Comparison of ENCODE assay signal across 10 cellular contexts in the genomic region with DNA sequence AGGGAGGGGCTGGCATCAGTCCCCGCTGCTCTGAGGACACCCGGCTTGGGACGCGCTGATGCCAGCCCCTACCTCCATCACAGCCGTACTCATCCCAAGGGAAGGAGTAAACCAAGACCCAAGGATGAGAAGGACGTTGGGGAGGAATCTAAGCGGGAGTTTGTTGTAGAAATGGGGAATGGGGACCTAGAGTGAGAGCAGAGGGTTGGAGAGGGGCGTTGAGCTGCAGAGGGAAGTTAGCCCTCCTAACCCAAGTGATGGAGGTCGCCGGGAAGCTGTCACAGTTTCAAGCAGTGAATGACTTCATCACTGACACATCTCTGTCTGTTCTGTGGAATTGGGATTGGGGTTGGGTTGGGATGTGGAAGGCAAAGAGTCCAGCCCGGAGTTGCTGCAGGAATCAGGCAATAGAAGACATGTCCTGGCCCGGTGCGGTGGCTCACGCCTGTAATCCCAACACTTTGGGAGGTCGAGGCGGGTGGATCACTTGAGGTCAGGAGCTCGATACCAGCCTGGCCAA. TPM values are rescaled to one million over a fixed set of nuclear protein-coding genes. Genes with fewer than 3 reads are reported as not detected.
DNase-seq lines count a peak whose midpoint lies in the region.
"Had no signal": no experiment of that assay in that cellular context is flagged by ENCODE, and none has a peak within 500 bp of the region (broad histone marks: within the 10 kb centered on the region; RNA-seq: fewer than 3 reads in every experiment).

No MANE protein-coding gene starts in this region.

- peaks cover 6% of the 10 kb centered on the region for H3K79me2 ChIP-seq in ACC112 (ENCODE audit: control insufficient read depth, insufficient read depth, low read length, unreplicated experiment)

- no peak for DNase-seq in activated effector memory CD4-positive, alpha-beta T cell treated with Interleukin-2 at 50 U/mL for 16 hours
- DNase-seq in DMS79 treated with DMSO at 0.1 percent for 48 hours (lab: John Stamatoyannopoulos, UW) (no peak), caudate nucleus (lab: John Stamatoyannopoulos, UW) (no peak), NCI-H510A treated with DMSO at 0.1 percent for 48 hours (lab: John Stamatoyannopoulos, UW) (no peak)
- DNase-seq: activated CD4-positive, alpha-beta T cell treated with anti-CD3 and anti-CD28 coated beads, Interleukin-2, amount 50 U/mL, for 4 hours; NCI-H187 had no signal

- intact Hi-C loops in dendritic cell treated with granulocyte-macrophage colony-stimulating factor and Interleukin-4, amounts not matched to agents 40 ng/mL and 50 ng/mL, for 4 days (cut with micrococcal nuclease), result no loop called here

- no peaks in the 10 kb centered on the region for H3K9me3 Mint-ChIP-seq in IgD-negative memory B cell
- H3K9me3 Mint-ChIP-seq in dendritic cell treated with granulocyte-macrophage colony-stimulating factor and Interleukin-4, amounts not matched to agents 40 ng/mL and 50 ng/mL, for 4 days, result no peaks in the 10 kb centered on the region

- H3K4me1 ChIP-seq in ACC112 (ENCODE audit: control insufficient read depth, insufficient read depth, low read length, unreplicated experiment) (peaks cover 6% of the 10 kb centered on the region), muscle layer of duodenum (ENCODE audit: control insufficient read depth in 1 of 2, insufficient read depth in 2 of 2, low read length in 2 of 2) (peaks cover 0 to 6% of the 10 kb centered on the region in 2 donors)

- peaks cover 6% of the 10 kb centered on the region for H3K27me3 Mint-ChIP-seq in IgD-negative memory B cell
- H3K27me3 Mint-ChIP-seq in dendritic cell treated with granulocyte-macrophage colony-stimulating factor and Interleukin-4, amounts not matched to agents 40 ng/mL and 50 ng/mL, for 4 days, result no peaks in the 10 kb centered on the region

- H3K36me3 ChIP-seq in ACC112 (ENCODE audit: insufficient read depth, low read length) (no peaks in the 10 kb centered on the region), muscle layer of duodenum (ENCODE audit: control insufficient read depth in 1 of 2, insufficient read depth in 2 of 2, low read length in 2 of 2) (no peaks in the 10 kb centered on the region)

- no peaks in the 10 kb centered on the region for H3K9me3 ChIP-seq in muscle layer of duodenum (ENCODE audit: control insufficient read depth in 1 of 2, low read length in 2 of 2)

- H3K4me1 Mint-ChIP-seq in IgD-negative memory B cell, result peaks cover 26 to 31% (median 29%) of the 10 kb centered on the region in 3 donors
- peaks cover 74% of the 10 kb centered on the region for H3K4me1 Mint-ChIP-seq in dendritic cell treated with granulocyte-macrophage colony-stimulating factor and Interleukin-4, amounts not matched to agents 40 ng/mL and 50 ng/mL, for 4 days (ENCODE audit: low read depth)

- H3K27ac Mint-ChIP-seq in IgD-negative memory B cell, result peak overlapping the region in 2 of 3 donors; percentile 17 to 83
- H3K27ac Mint-ChIP-seq in dendritic cell treated with granulocyte-macrophage colony-stimulating factor and Interleukin-4, amounts not matched to agents 40 ng/mL and 50 ng/mL, for 4 days, result peak overlapping the region; percentile 86

- H3K27ac ChIP-seq in ACC112 (ENCODE audit: low read depth, low read length) (no peak overlapping the region), muscle layer of duodenum (ENCODE audit: low read length) (no peak overlapping the region), caudate nucleus (ENCODE audit: low read depth, low read length) (no peak overlapping the region)

- peak overlapping the region; percentile 79 for H2AFZ ChIP-seq in ACC112 (ENCODE audit: low read length, unreplicated experiment)

- H3K4me3 ChIP-seq in ACC112 (ENCODE audit: low read depth, low read length), result peak overlapping the region; percentile 86
- peak overlapping the region; percentile 53 to 60 for H3K4me3 ChIP-seq in muscle layer of duodenum (ENCODE audit: low read depth in 1 of 2, low read length in 2 of 2)

- H3K36me3 Mint-ChIP-seq in IgD-negative memory B cell, result peaks cover 3% of the 10 kb centered on the region
- peaks cover 30% of the 10 kb centered on the region for H3K36me3 Mint-ChIP-seq in dendritic cell treated with granulocyte-macrophage colony-stimulating factor and Interleukin-4, amounts not matched to agents 40 ng/mL and 50 ng/mL, for 4 days (ENCODE audit: low read depth)

- peak overlapping the region; percentile 70 to 93 (median 78) for H3K4me3 Mint-ChIP-seq in IgD-negative memory B cell
- H3K4me3 Mint-ChIP-seq in dendritic cell treated with granulocyte-macrophage colony-stimulating factor and Interleukin-4, amounts not matched to agents 40 ng/mL and 50 ng/mL, for 4 days, result peak overlapping the region; percentile 81

- H3K27me3 ChIP-seq in ACC112 (ENCODE audit: insufficient read depth, low read length) (0 out of 2 replicates have a peak, but pooled peaks cover 5% of the 10 kb centered on the region), muscle layer of duodenum (ENCODE audit: low read depth, low read length) (no peaks in the 10 kb centered on the region)

RNA-seq across cellular contexts. Expression of gene SUSD1, which starts 0.8 kb away (rescaled TPM):
- 3.4 TPM for polyA plus RNA-seq in IgD-negative memory B cell
